Comparison of ENCODE assay signal across 16 cellular contexts in genomic region chr17:29388937-29389336, GRCh38. TPM values are rescaled to one million over a fixed set of nuclear protein-coding genes. Genes with fewer than 3 reads are reported as not detected.
A peak's percentile ranks its signal among the peaks of the same experiment; 100 is the strongest.
DNase-seq lines count a peak whose midpoint lies in the region; ATAC-seq and TF ChIP-seq lines count a peak whose summit lies in the region.
"Had no signal": no experiment of that assay in that cellular context is flagged by ENCODE, and none has a peak within 500 bp of the region (broad histone marks: within the 10 kb centered on the region; RNA-seq: fewer than 3 reads in every experiment).

No MANE protein-coding gene starts in this region.

- H3K36me3 Mint-ChIP-seq in activated naive CD4-positive, alpha-beta T cell treated with anti-CD3 and anti-CD28 coated beads for 36 hours (ENCODE audit: low read depth) = no peaks in the 10 kb centered on the region
- H3K36me3 Mint-ChIP-seq in IgD-negative memory B cell (peaks cover 6% of the 10 kb centered on the region), brain (peaks cover 7% of the 10 kb centered on the region), progenitor cell of endocrine pancreas (ENCODE audit: insufficient read depth) (no peaks in the 10 kb centered on the region)
- H3K36me3 Mint-ChIP-seq: stimulated activated memory B cell treated with anti-CD40 and anti-IgM and Interleukin-4, amounts not matched to agents 10 μg/mL and 1 μg/mL and 100 μg/mL, for 72 hours had no signal

- intact Hi-C loops in activated naive CD4-positive, alpha-beta T cell treated with anti-CD3 and anti-CD28 coated beads for 36 hours (cut with micrococcal nuclease) = no loop called here

- H3K4me1 Mint-ChIP-seq in activated naive CD4-positive, alpha-beta T cell treated with anti-CD3 and anti-CD28 coated beads for 36 hours (ENCODE audit: low read depth) = peaks cover 32% of the 10 kb centered on the region
- peaks cover 25 to 33% (median 32%) of the 10 kb centered on the region in 3 donors for H3K4me1 Mint-ChIP-seq in IgD-negative memory B cell
- peaks cover 36% of the 10 kb centered on the region for H3K4me1 Mint-ChIP-seq in brain
- peaks cover 31% of the 10 kb centered on the region for H3K4me1 Mint-ChIP-seq in progenitor cell of endocrine pancreas (ENCODE audit: low read depth)

- H3K27me3 Mint-ChIP-seq in activated naive CD4-positive, alpha-beta T cell treated with anti-CD3 and anti-CD28 coated beads for 36 hours (ENCODE audit: low read depth) = no peaks in the 10 kb centered on the region
- H3K27me3 Mint-ChIP-seq in IgD-negative memory B cell (no peaks in the 10 kb centered on the region), brain (peaks cover 10% of the 10 kb centered on the region), progenitor cell of endocrine pancreas (no peaks in the 10 kb centered on the region)
- H3K27me3 Mint-ChIP-seq: central memory CD8-positive, alpha-beta T cell; stimulated activated memory B cell treated with anti-CD40 and anti-IgM and Interleukin-4, amounts not matched to agents 10 μg/mL and 1 μg/mL and 100 μg/mL, for 72 hours had no signal

- H3K4me3 Mint-ChIP-seq in activated naive CD4-positive, alpha-beta T cell treated with anti-CD3 and anti-CD28 coated beads for 36 hours = peak overlapping the region; percentile 83
- H3K4me3 Mint-ChIP-seq in IgD-negative memory B cell (peak overlapping the region; percentile 46 to 75 (median 64)), brain (peak overlapping the region in 4 of 5 experiments; percentile 26 to 92 (median 66)), progenitor cell of endocrine pancreas (ENCODE audit: low read depth) (peak overlapping the region; percentile 42)

- H3K4me3 ChIP-seq in effector memory CD4-positive, alpha-beta T cell (ENCODE audit: insufficient read depth, low read depth, low read length, poor library complexity, severe bottlenecking) = no peak overlapping the region

- H3K4me1 ChIP-seq in effector memory CD4-positive, alpha-beta T cell (ENCODE audit: control insufficient read depth, insufficient read depth, low read length, poor library complexity, severe bottlenecking) = peaks cover 6% of the 10 kb centered on the region

- no peak overlapping the region for H3K27ac Mint-ChIP-seq in activated naive CD4-positive, alpha-beta T cell treated with anti-CD3 and anti-CD28 coated beads for 36 hours
- peak overlapping the region in 1 of 3 donors; percentile 39 for H3K27ac Mint-ChIP-seq in IgD-negative memory B cell
- no peak overlapping the region for H3K27ac Mint-ChIP-seq in brain
- no peak overlapping the region for H3K27ac Mint-ChIP-seq in progenitor cell of endocrine pancreas

- CTCF ChIA-PET in activated naive CD4-positive, alpha-beta T cell treated with anti-CD3 and anti-CD28 coated beads for 36 hours (lab: Charles Lee) = no interaction called here

- no peaks in the 10 kb centered on the region for H3K9me3 Mint-ChIP-seq in activated naive CD4-positive, alpha-beta T cell treated with anti-CD3 and anti-CD28 coated beads for 36 hours
- H3K9me3 Mint-ChIP-seq in IgD-negative memory B cell (no peaks in the 10 kb centered on the region), brain (peaks cover 0 to 3% (median 0%) of the 10 kb centered on the region in 5 experiments), progenitor cell of endocrine pancreas (ENCODE audit: low read depth) (no peaks in the 10 kb centered on the region)
- H3K9me3 Mint-ChIP-seq: central memory CD8-positive, alpha-beta T cell; endodermal cell; stimulated activated memory B cell treated with anti-CD40 and anti-IgM and Interleukin-4, amounts not matched to agents 10 μg/mL and 1 μg/mL and 100 μg/mL, for 72 hours had no signal

- no peak for DNase-seq in activated naive CD4-positive, alpha-beta T cell treated with anti-CD3 and anti-CD28 coated beads for 36 hours
- no peak for DNase-seq in activated naive CD4-positive, alpha-beta T cell treated with Interleukin-2 at 50 U/mL for 16 hours
- DNase-seq in progenitor cell of endocrine pancreas (ENCODE audit: low spot score, unreplicated experiment) (no peak), dedifferentiated amniotic fluid mesenchymal stem cell (ENCODE audit: extremely low spot score) (no peak)
- DNase-seq in effector memory CD4-positive, alpha-beta T cell = no peak
- DNase-seq: ACHN; activated CD8-positive, alpha-beta memory T cell treated with anti-CD3 and anti-CD28 coated beads, Interleukin-2, amount 50 U/mL, for 48 hours; Caco-2; endodermal cell; NCI-H1436 treated with DMSO at 0.1 percent for 48 hours; NCI-H2227 treated with DMSO at 0.1 percent for 48 hours had no signal

- no peaks in the 10 kb centered on the region for H3K9me3 ChIP-seq in effector memory CD4-positive, alpha-beta T cell (ENCODE audit: control insufficient read depth, low read length)
- H3K9me3 ChIP-seq: Caco-2 had no signal

- no peaks in the 10 kb centered on the region for H3K27me3 ChIP-seq in effector memory CD4-positive, alpha-beta T cell (replicated peaks; ENCODE audit: control insufficient read depth, insufficient read depth, low read length, poor library complexity, severe bottlenecking)

- no peak for ATAC-seq in GM18861 (IDR thresholded peaks at IDR 0.05; ENCODE audit: unreplicated experiment)
- ATAC-seq: stimulated activated memory B cell treated with anti-CD40 and anti-IgM and Interleukin-4, amounts not matched to agents 10 μg/mL and 1 μg/mL and 100 μg/mL, for 72 hours had no signal

- no peak overlapping the region for H3K27ac ChIP-seq in effector memory CD4-positive, alpha-beta T cell (ENCODE audit: insufficient read depth, low read length, poor library complexity, severe bottlenecking)

- H3K36me3 ChIP-seq in effector memory CD4-positive, alpha-beta T cell (ENCODE audit: control insufficient read depth, insufficient read depth, low read length) = no peaks in the 10 kb centered on the region

- no peak for TF ChIP-seq CTCF in brain (conservative IDR thresholded peaks at IDR 0.05)
- TF ChIP-seq CTCF in progenitor cell of endocrine pancreas (IDR thresholded peaks at IDR 0.05; ENCODE audit: unreplicated experiment) = no peak

RNA-seq across cellular contexts. Expression of gene TAOK1, which starts 1.2 kb away (rescaled TPM):
- total RNA-seq in activated naive CD4-positive, alpha-beta T cell treated with anti-CD3 and anti-CD28 coated beads for 36 hours = 10 to 100 TPM; 21.8 to 21.9 TPM
- 4.0 TPM for polyA plus RNA-seq in IgD-negative memory B cell
- polyA plus RNA-seq in brain (ENCODE audit: insufficient read depth, low read depth, low replicate concordance) = 9.4 TPM
- 89.1 and 90.3 TPM in 2 replicates for total RNA-seq in progenitor cell of endocrine pancreas
